ENCODE assay signal across 8 cellular contexts in genomic region chr10:88901610-88902327, GRCh38. TPM values are rescaled to one million over a fixed set of nuclear protein-coding genes. Genes with fewer than 3 reads are reported as not detected.
DNase-seq lines count a peak whose midpoint lies in the region; ATAC-seq and TF ChIP-seq lines count a peak whose summit lies in the region.

No MANE protein-coding gene starts in this region.

- no peaks in the 10 kb centered on the region for H3K27me3 ChIP-seq in sigmoid colon

- H3K4me3 Mint-ChIP-seq in activated B cell treated with CpG ODN at 0.5 μM for 24 hours, result peak overlapping the region; percentile 65

- no peak overlapping the region for H3K4me3 ChIP-seq in sigmoid colon

- H3K36me3 Mint-ChIP-seq in activated B cell treated with CpG ODN at 0.5 μM for 24 hours (ENCODE audit: low read depth), result peaks cover 43% of the 10 kb centered on the region

- TF ChIP-seq CTCF in activated B cell treated with CpG ODN at 0.5 μM for 24 hours (IDR thresholded peaks at IDR 0.05) (no peak), sigmoid colon (IDR thresholded peaks at IDR 0.05) (no peak)

- no peaks in the 10 kb centered on the region for H3K9me3 ChIP-seq in sigmoid colon

- intact Hi-C loops in activated B cell treated with CpG ODN at 0.5 μM for 24 hours (cut with micrococcal nuclease), result loop anchor here (1.0 to 10.0 kb wide), 6 partner anchors 15 to 517 kb away; partner anchors contain the start of gene STAMBPL1
- intact Hi-C loops in sigmoid colon (cut with DNase I), result no loop called here

- H3K27me3 Mint-ChIP-seq in activated B cell treated with CpG ODN at 0.5 μM for 24 hours, result no peaks in the 10 kb centered on the region

- ATAC-seq in GM19043 (IDR thresholded peaks at IDR 0.05; ENCODE audit: low read depth, unreplicated experiment) (peak; percentile 85), HG03135 (IDR thresholded peaks at IDR 0.05; ENCODE audit: unreplicated experiment) (peak; percentile 77), activated B cell treated with CpG ODN at 0.5 μM for 24 hours (ENCODE audit: low read depth) (peak; percentile 83)

- H3K9me3 Mint-ChIP-seq in activated B cell treated with CpG ODN at 0.5 μM for 24 hours, result no peaks in the 10 kb centered on the region

- peaks cover 62% of the 10 kb centered on the region for H3K4me1 Mint-ChIP-seq in activated B cell treated with CpG ODN at 0.5 μM for 24 hours

- no peak for TF ChIP-seq EP300 in sigmoid colon (IDR thresholded peaks at IDR 0.05)

- H3K4me1 ChIP-seq in sigmoid colon, result peaks cover 0 to 19% (median 5%) of the 10 kb centered on the region in 4 donors

- POLR2A ChIA-PET in activated B cell treated with CpG ODN at 0.5 μM for 24 hours (lab: Charles Lee), result interaction anchor here (0.6 to 8.3 kb wide), 10 partner anchors 9 to 1039 kb away, joined by 3 to 294 read pairs (median 6); partner anchors contain the start of genes FAS, IFIT5 and STAMBPL1

- H3K27ac ChIP-seq in sigmoid colon, result peak overlapping the region in 3 of 4 donors; percentile 6 to 30 (median 21)

- DNase-seq in A172 (ENCODE audit: low spot score) (peak; percentile 44), activated B cell treated with CpG ODN at 0.5 μM for 24 hours (no peak), sigmoid colon (no peak), hepatic stellate cell (ENCODE audit: low spot score) (no peak), ureter (ENCODE audit: low spot score) (no peak), H4 (ENCODE audit: low spot score) (no peak)

- WGBS in sigmoid colon, 2 donors, result 70 to 75% methylated on average over 3 of the region's 3 CpGs

- CTCF ChIA-PET in activated B cell treated with CpG ODN at 0.5 μM for 24 hours (lab: Charles Lee), result interaction anchor here (0.9 to 4.4 kb wide), 7 partner anchors 14 to 316 kb away, joined by 3 to 44 read pairs (median 11); partner anchors contain the start of gene STAMBPL1

- TF ChIP-seq POLR2A in sigmoid colon (IDR thresholded peaks at IDR 0.05), result no peak

- peak overlapping the region; percentile 98 for H3K27ac Mint-ChIP-seq in activated B cell treated with CpG ODN at 0.5 μM for 24 hours

- no peaks in the 10 kb centered on the region for H3K36me3 ChIP-seq in sigmoid colon

RNA-seq across cellular contexts. Expression of gene STAMBPL1, which starts 21.7 kb away (rescaled TPM):
- total RNA-seq in A172 (2014; rRNA removed; shearing (Covaris generic)), result 40.4 and 48.8 TPM in 2 replicates
- total RNA-seq in activated B cell treated with CpG ODN at 0.5 μM for 24 hours (38.7 and 44.5 TPM in 2 replicates), sigmoid colon (10 to 100 TPM in 3 of 4 donors, 1 to 10 TPM in 1; 9.9 to 29.6 (median 13.2) TPM), ureter (13.2 TPM)
- 10 to 100 TPM in 2 of 3 donors, 1 to 10 TPM in 1; 9.0 to 11.0 (median 10.6) TPM for polyA plus RNA-seq in sigmoid colon
- total RNA-seq in H4 (2014; rRNA removed; shearing (Covaris generic)), result 9.0 and 15.0 TPM in 2 replicates

RNA-seq across cellular contexts. Expression of gene ANKRD22, which starts 50.1 kb away (rescaled TPM):
- total RNA-seq in A172 (2014; rRNA removed; shearing (Covaris generic)), result not detected in 2 replicates
- not detected in 2 replicates for total RNA-seq in activated B cell treated with CpG ODN at 0.5 μM for 24 hours
- not detected for total RNA-seq in sigmoid colon
- 10 to 100 TPM in 1 of 3 donors, 1 to 10 TPM in 2; 2.4 to 26.9 (median 9.7) TPM for polyA plus RNA-seq in sigmoid colon
- 14.7 TPM for total RNA-seq in ureter
- total RNA-seq in H4 (2014; rRNA removed; shearing (Covaris generic)), result not detected in 2 replicates

RNA-seq across cellular contexts. Expression of gene ACTA2, which starts 50.8 kb away (rescaled TPM):
- total RNA-seq in A172 (2014; rRNA removed; shearing (Covaris generic)), result 11.2 and 15.6 TPM in 2 replicates
- total RNA-seq in activated B cell treated with CpG ODN at 0.5 μM for 24 hours (1.5 and 2.4 TPM in 2 replicates), sigmoid colon (1,000 to 10,000 TPM; 2,072 to 5,444 (median 3,070) TPM), ureter (1,405 TPM)
- polyA plus RNA-seq in sigmoid colon, result 100 to 1,000 TPM in 1 of 3 donors, 10 to 100 TPM in 2; 43.7 to 237 (median 78.1) TPM
- total RNA-seq in H4 (2014; rRNA removed; shearing (Covaris generic)), result 14.9 and 29.1 TPM in 2 replicates

Comparison
In these comparisons a context has a peak if more than half of its experiments do, and no peak if none do; other contexts are left out.
1. RNA of gene ANKRD22, which starts 50.1 kb away (total RNA-seq): 14.7 TPM in ureter (single experiment); not detected in A172, not detected in activated B cell treated with CpG ODN at 0.5 μM for 24 hours, not detected in sigmoid colon and not detected in H4; every median in the first group is over 10 times any median in the second.
2. RNA of gene ACTA2, which starts 50.8 kb away (total RNA-seq): 2,072 to 5,444 TPM in sigmoid colon and 1,405 TPM in ureter (single experiment); 14.9 to 29.1 TPM in H4, 11.2 to 15.6 TPM in A172 and 1.5 to 2.4 TPM in activated B cell treated with CpG ODN at 0.5 μM for 24 hours; every median in the first group is over 10 times any median in the second.
3. Peak in every context shown above with its lines, with median percentiles within 50 percentile points of each other: ATAC-seq.